ENCODE assay signal across 17 cellular contexts in genomic region chr7:121831320-121831719, GRCh38. TPM values are rescaled to one million over a fixed set of nuclear protein-coding genes. Genes with fewer than 3 reads are reported as not detected.
DNase-seq lines count a peak whose midpoint lies in the region; FAIRE-seq and TF ChIP-seq lines count a peak whose summit lies in the region.
"Had no signal": no experiment of that assay in that cellular context is flagged by ENCODE, and none has a peak within 500 bp of the region (broad histone marks: within the 10 kb centered on the region; RNA-seq: fewer than 3 reads in every experiment).

No MANE protein-coding gene starts in this region.

- H3K36me3 ChIP-seq in astrocyte (ENCODE audit: insufficient read depth, low read length) (no peaks in the 10 kb centered on the region), keratinocyte (ENCODE audit: control insufficient read depth in 2 of 2, extremely low read depth in 1 of 2, insufficient read depth in 2 of 2, low read length in 2 of 2) (no peaks in the 10 kb centered on the region)
- H3K36me3 ChIP-seq: ovary, SJCRH30, suprapubic skin had no signal

- H2AFZ ChIP-seq in astrocyte (ENCODE audit: low read depth, low read length) (no peak overlapping the region), keratinocyte (ENCODE audit: control insufficient read depth, low read length) (peak overlapping the region; percentile 53)

- peak overlapping the region; percentile 54 for H3K4me2 ChIP-seq in astrocyte (ENCODE audit: low read length)
- peak overlapping the region; percentile 83 for H3K4me2 ChIP-seq in keratinocyte (ENCODE audit: control insufficient read depth, extremely low read depth, insufficient read depth, low read depth, low read length)

- H3K4me1 ChIP-seq in astrocyte (ENCODE audit: insufficient read depth, low read length) (no peaks in the 10 kb centered on the region), keratinocyte (ENCODE audit: control insufficient read depth, extremely low read depth, insufficient read depth, low read length) (peaks cover 14% of the 10 kb centered on the region)
- H3K4me1 ChIP-seq: SJCRH30 had no signal

- no peaks in the 10 kb centered on the region for H3K36me3 Mint-ChIP-seq in astrocyte (ENCODE audit: low read depth, unreplicated experiment)

- peaks cover 3% of the 10 kb centered on the region for H3K4me1 Mint-ChIP-seq in astrocyte (ENCODE audit: low read depth, unreplicated experiment)

- no peak for TF ChIP-seq CTCF in astrocyte (IDR thresholded peaks at IDR 0.05; ENCODE audit: insufficient read depth, low read depth, low read length)
- TF ChIP-seq CTCF in keratinocyte (optimal IDR thresholded peaks at IDR 0.05 in 1 of 3, IDR thresholded peaks at IDR 0.05 in 1 of 3, conservative IDR thresholded peaks at IDR 0.05 in 1 of 3; ENCODE audit: extremely low read depth in 1 of 3, insufficient read depth in 2 of 3, low read length in 3 of 3), result no peak

- FAIRE-seq in astrocyte (lab: Jason Lieb, UNC), result no peak
- FAIRE-seq in keratinocyte (lab: Jason Lieb, UNC), result peak; percentile 95

- no peak overlapping the region for H3K4me3 Mint-ChIP-seq in astrocyte (ENCODE audit: unreplicated experiment)

- dilution Hi-C loops in keratinocyte (cut with MboI; ENCODE audit: extremely low pct_ligation_motif_present, low sequenced_read_pairs), result no loop called here

- H3K4me3 ChIP-seq in astrocyte (ENCODE audit: insufficient read depth, low read depth, low read length), result no peak overlapping the region
- H3K4me3 ChIP-seq in keratinocyte (ENCODE audit: control insufficient read depth in 2 of 3, extremely low read depth in 1 of 3, insufficient read depth in 2 of 3, low read depth in 1 of 3, low read length in 3 of 3), result peak overlapping the region in 2 of 3 experiments; percentile 30 to 36
- H3K4me3 ChIP-seq: ovary, SJCRH30, suprapubic skin had no signal

- H4K20me1 ChIP-seq in astrocyte (ENCODE audit: insufficient read depth, low read length), result no peaks in the 10 kb centered on the region
- H4K20me1 ChIP-seq in keratinocyte (ENCODE audit: control insufficient read depth, extremely low read depth, insufficient read depth, low read length), result no peaks in the 10 kb centered on the region

- H3K79me2 ChIP-seq in astrocyte (ENCODE audit: insufficient read depth, low read length) (no peaks in the 10 kb centered on the region), keratinocyte (ENCODE audit: control insufficient read depth, insufficient read depth, low read length) (no peaks in the 10 kb centered on the region)

- H3K27ac Mint-ChIP-seq in astrocyte (ENCODE audit: unreplicated experiment), result no peak overlapping the region

- H3K9me3 Mint-ChIP-seq in astrocyte (ENCODE audit: unreplicated experiment), result no peaks in the 10 kb centered on the region

- H3K27me3 ChIP-seq in astrocyte (ENCODE audit: insufficient read depth, low read length), result no peaks in the 10 kb centered on the region
- no peaks in the 10 kb centered on the region for H3K27me3 ChIP-seq in keratinocyte (ENCODE audit: control insufficient read depth, extremely low read depth, insufficient read depth, low read length)
- H3K27me3 ChIP-seq: ovary, SJCRH30, suprapubic skin had no signal

- H3K9me1 ChIP-seq in keratinocyte (ENCODE audit: control insufficient read depth, extremely low read depth, insufficient read depth, low read length), result no peaks in the 10 kb centered on the region

- no peaks in the 10 kb centered on the region for H3K27me3 Mint-ChIP-seq in astrocyte (ENCODE audit: low read depth, unreplicated experiment)

- H3K9me3 ChIP-seq in astrocyte (ENCODE audit: insufficient read depth, low read depth, low read length), result no peaks in the 10 kb centered on the region
- no peaks in the 10 kb centered on the region for H3K9me3 ChIP-seq in keratinocyte (ENCODE audit: control insufficient read depth, low read depth, low read length)
- H3K9me3 ChIP-seq: ovary, SJCRH30, suprapubic skin had no signal

- H3K9ac ChIP-seq in astrocyte (ENCODE audit: low read length) (no peak overlapping the region), keratinocyte (ENCODE audit: control insufficient read depth, extremely low read depth, insufficient read depth, low read length) (no peak overlapping the region)

- H3K27ac ChIP-seq in astrocyte (ENCODE audit: low read depth, low read length) (no peak overlapping the region), keratinocyte (ENCODE audit: control insufficient read depth, insufficient read depth, low read length) (no peak overlapping the region)
- H3K27ac ChIP-seq: ovary, SJCRH30, suprapubic skin had no signal

- DNase-seq in COLO829 (ENCODE audit: low spot score) (peak; percentile 78), NCI-H1417 (lab: John Stamatoyannopoulos, UW) (peak in 2 of 3 experiments; percentile 53 to 87), astrocyte (ENCODE audit: low read depth) (peak; percentile 0), keratinocyte (ENCODE audit: low read depth, low spot score) (peak; percentile 33), OCI-M1 (lab: John Stamatoyannopoulos, UW) (no peak), UCSD-AML1 (lab: John Stamatoyannopoulos, UW; ENCODE audit: unreplicated experiment) (no peak), NCI-H510A treated with DMSO at 0.1 percent for 48 hours (lab: John Stamatoyannopoulos, UW) (no peak)
- no peak for DNase-seq in effector CD8-positive, alpha-beta T cell (lab: John Stamatoyannopoulos, UW)
- DNase-seq: activated CD4-positive, CD25-positive, alpha-beta regulatory T cell treated with anti-CD3 and anti-CD28 coated beads, Interleukin-2, amount 50 U/mL, for 72 hours; activated effector memory CD4-positive, alpha-beta T cell treated with Interleukin-2 at 50 U/mL for 16 hours; left ventricle myocardium superior; NCI-H2029; ovary; stimulated activated CD4-positive, alpha-beta T cell treated with anti-CD3 and anti-CD28 coated beads, Interleukin-4, amount 100 ng/mL, for 1 hour had no signal

RNA-seq across cellular contexts. Expression of gene PTPRZ1, which starts 41.6 kb away (rescaled TPM):
- 0.87 and 1.6 TPM in 2 replicates for total RNA-seq in astrocyte
- polyA plus RNA-seq in keratinocyte, result 41.6 to 58.3 TPM (median 56.2 TPM) in 3 replicates
- polyA plus RNA-seq in keratinocyte (2011; ENCODE audit: low read depth), result 12.2 TPM
- 7.7 and 14.3 TPM in 2 replicates for polyA plus RNA-seq in keratinocyte (2011; cell fraction: cytosol; rRNA removed)
- 91.1 and 98.9 TPM in 2 replicates for polyA plus RNA-seq in keratinocyte (2011; cell fraction: nucleus; rRNA removed)
- polyA plus RNA-seq in keratinocyte (2012; ENCODE audit: low replicate concordance), result 15.3 and 21.1 TPM in 2 replicates
- polyA minus RNA-seq in keratinocyte, result 14.4 to 64.8 TPM (median 44.3 TPM) in 3 replicates
- 11.9 TPM for polyA minus RNA-seq in keratinocyte (2011; cell fraction: cytosol; rRNA and poly(A)+ RNA removed)
- polyA minus RNA-seq in keratinocyte (2011; cell fraction: nucleus; rRNA and poly(A)+ RNA removed), result 77.6 and 162 TPM in 2 replicates
- total RNA-seq: SJCRH30; T-helper 2 cell treated with Interferon-gamma antibody and Interleukin-4, amounts not matched to agents 100 ng/mL and 5 ng/mL, for 36 hours had no signal

Comparison
In these comparisons a context has a peak if more than half of its experiments do, and no peak if none do; other contexts are left out.
1. DNase-seq: peak in COLO829 (single experiment), NCI-H1417 (2 of 3), astrocyte (single experiment) and keratinocyte (single experiment); none in effector CD8-positive, alpha-beta T cell (single experiment), OCI-M1 (single experiment), UCSD-AML1 (single experiment) and NCI-H510A treated with DMSO at 0.1 percent for 48 hours (single experiment).